ENCODE assay signal across 21 cellular contexts in the genomic region with DNA sequence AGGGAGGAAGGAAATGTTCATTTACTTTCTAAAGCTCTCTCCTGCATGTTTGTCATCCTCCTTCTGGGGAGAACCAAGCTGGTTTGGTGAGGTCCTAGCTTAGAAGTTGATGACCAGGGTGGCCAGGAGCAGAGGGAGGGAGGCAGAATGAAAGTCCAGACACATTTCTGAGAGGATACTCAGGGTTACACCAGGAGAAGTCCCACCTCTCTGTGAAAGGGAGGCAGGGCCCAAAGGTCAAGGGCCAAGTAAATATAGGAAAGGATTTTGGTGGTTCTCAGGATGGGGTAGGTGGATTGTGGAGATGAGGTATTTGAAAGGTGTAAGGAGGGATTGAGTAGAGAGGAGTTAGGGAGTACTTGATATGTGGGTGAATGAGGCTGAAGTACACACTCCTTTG. TPM values are rescaled to one million over a fixed set of nuclear protein-coding genes. Genes with fewer than 3 reads are reported as not detected.
A peak's percentile ranks its signal among the peaks of the same experiment; 100 is the strongest.
DNase-seq lines count a peak whose midpoint lies in the region; ATAC-seq, FAIRE-seq and TF ChIP-seq lines count a peak whose summit lies in the region.
"Had no signal": no experiment of that assay in that cellular context is flagged by ENCODE, and none has a peak within 500 bp of the region (broad histone marks: within the 10 kb centered on the region; RNA-seq: fewer than 3 reads in every experiment).

No MANE protein-coding gene starts in this region.

- H2AK5ac ChIP-seq in H1 (ENCODE audit: low read depth, low read length) = no peak overlapping the region

- CTCF ChIA-PET in HepG2 (lab: Yijun Ruan, JAX; ENCODE audit: low intra/inter-chr PET ratio, low total read pairs) (no interaction called here), PC-9 (lab: Charles Lee) (no interaction called here), H1 (lab: Charles Lee; ENCODE audit: partially characterized antibody) (interaction anchor here (0.9 to 1.4 kb wide), 2 partner anchors 57 to 117 kb away, joined by 3 to 4 read pairs; no protein-coding TSS in a partner anchor)

- POLR2A ChIA-PET in HepG2 (lab: Yijun Ruan, JAX) (no interaction called here), PC-9 (lab: Charles Lee; ENCODE audit: unreplicated experiment) (no interaction called here), H1 (lab: Charles Lee; ENCODE audit: partially characterized antibody) (no interaction called here)

- BruUV-seq in HepG2 (replicated peaks; lab: Mats Ljungman, UMichigan) (no TSS peak), PC-9 (replicated peaks; lab: Mats Ljungman, UMichigan) (no TSS peak)

- TF ChIP-seq RAD21 in HepG2 (CRISPR knock-in tag; IDR thresholded peaks at IDR 0.05) = no peak
- no peak for TF ChIP-seq RAD21 in H1 (IDR thresholded peaks at IDR 0.05 in 1 of 2, conservative IDR thresholded peaks at IDR 0.05 in 1 of 2; ENCODE audit: low read depth in 2 of 2, low read length in 2 of 2)

- no peak overlapping the region for H3K9ac ChIP-seq in HepG2 (ENCODE audit: insufficient read depth, low read depth, low read length)
- no peak overlapping the region for H3K9ac ChIP-seq in H1 (replicated peaks in 1 of 4; ENCODE audit: extremely low read depth in 1 of 4, low read depth in 3 of 4, low read length in 3 of 4)
- H3K9ac ChIP-seq: BLaER1 treated with 17β-estradiol and CSF1 and Interleukin-3, amounts not matched to agents 10 nM and 100 nM had no signal

- no peak overlapping the region for H4K91ac ChIP-seq in H1 (replicated peaks; ENCODE audit: insufficient read length, low read length)

- no peaks in the 10 kb centered on the region for H3K9me2 ChIP-seq in PC-9 (ENCODE audit: insufficient read depth)

- ATAC-seq in HepG2 (peak; percentile 58), right lobe of liver (no peak)
- ATAC-seq: CD8-positive, alpha-beta T cell had no signal

- DNase-seq in HepG2 (ENCODE audit: low spot score) (no peak), right lobe of liver (no peak), PC-9 (no peak), H1 (ENCODE audit: low read depth in 1 of 2, low spot score in 2 of 2) (no peak), ascending aorta (ENCODE audit: low spot score in 2 of 2) (no peak)
- no peak for DNase-seq in activated CD8-positive, alpha-beta memory T cell treated with anti-CD3 and anti-CD28 coated beads for 24 hours
- DNase-seq: AML-193; Caco-2; CD4-positive, alpha-beta T cell; CD8-positive, alpha-beta T cell; DMS79 treated with DMSO at 0.1 percent for 48 hours; GF-D8 had no signal

- no peak overlapping the region for H4K8ac ChIP-seq in H1 (ENCODE audit: extremely low read depth, insufficient read depth, low read length)

- H3K14ac ChIP-seq in H1 (ENCODE audit: insufficient read length) = no peak overlapping the region

- no peak overlapping the region for H2AFZ ChIP-seq in HepG2 (ENCODE audit: low read length)
- H2AFZ ChIP-seq in PC-9 = peak overlapping the region; percentile 56; the same call in 1 of the 2 replicates
- H2AFZ ChIP-seq in H1 (ENCODE audit: low read length) = 0 out of 2 replicates have a peak overlapping the region, but pooled peaks have one; percentile 3

- H3K27me3 ChIP-seq in HepG2 (ENCODE audit: control insufficient read depth in 1 of 2, insufficient read depth in 2 of 2, low read length in 2 of 2) = peaks cover 0 to 5% of the 10 kb centered on the region in 2 experiments; a peak in 1 of 5 replicates
- no peaks in the 10 kb centered on the region for H3K27me3 ChIP-seq in right lobe of liver
- no peaks in the 10 kb centered on the region for H3K27me3 ChIP-seq in PC-9 (ENCODE audit: insufficient read depth, low read depth)
- no peaks in the 10 kb centered on the region for H3K27me3 ChIP-seq in H1 (replicated peaks in 1 of 4; ENCODE audit: control insufficient read depth in 3 of 4, extremely low read depth in 1 of 4, insufficient read depth in 3 of 4, low read length in 3 of 4)
- H3K27me3 ChIP-seq in ascending aorta = no peaks in the 10 kb centered on the region
- H3K27me3 ChIP-seq: BLaER1 treated with 17β-estradiol and CSF1 and Interleukin-3, amounts not matched to agents 10 nM and 100 nM had no signal

- no peak for FAIRE-seq in HepG2 (lab: Jason Lieb, UNC)
- FAIRE-seq in H1 (lab: Jason Lieb, UNC) = no peak
- FAIRE-seq: A549, D721Med, G401.6, GM12878, GM12892, GM18507 had no signal

- no peaks in the 10 kb centered on the region for H3K23me2 ChIP-seq in H1 (ENCODE audit: low read depth, low read length)

- intact Hi-C loops in HepG2 (cut with micrococcal nuclease; ENCODE audit: unreplicated experiment) = no loop called here
- intact Hi-C loops in right lobe of liver (cut with DNase I) = no loop called here
- intact Hi-C loops in PC-9 (cut with micrococcal nuclease; ENCODE audit: unreplicated experiment) = no loop called here
- intact Hi-C loops in ascending aorta (cut with DNase I) = no loop called here

- no peak overlapping the region for H4K5ac ChIP-seq in H1 (ENCODE audit: insufficient read length, low read depth, low read length)

- H2BK120ac ChIP-seq in H1 (replicated peaks; ENCODE audit: low read depth, low read length) = no peak overlapping the region

- H2BK15ac ChIP-seq in H1 (ENCODE audit: low read length) = no peak overlapping the region

- no peak overlapping the region for H3K23ac ChIP-seq in H1 (ENCODE audit: insufficient read length)

- H3K9me3 ChIP-seq in HepG2 (ENCODE audit: low read length) = no peaks in the 10 kb centered on the region
- no peaks in the 10 kb centered on the region for H3K9me3 ChIP-seq in right lobe of liver
- H3K9me3 ChIP-seq in PC-9 (ENCODE audit: insufficient read depth, low read depth) = no peaks in the 10 kb centered on the region
- H3K9me3 ChIP-seq in H1 (ENCODE audit: insufficient read depth in 2 of 2, low read depth in 1 of 2, low read length in 1 of 2) = no peaks in the 10 kb centered on the region
- no peaks in the 10 kb centered on the region for H3K9me3 ChIP-seq in ascending aorta
- H3K9me3 ChIP-seq: A549 had no signal

- H3K18ac ChIP-seq in H1 (ENCODE audit: extremely low read depth, low read length) = no peak overlapping the region

- TF ChIP-seq EP300 in HepG2 (IDR thresholded peaks at IDR 0.05; ENCODE audit: low read depth in 2 of 2, low read length in 2 of 2) = no peak
- no peak for TF ChIP-seq EP300 in HepG2 (CRISPR knock-in tag; IDR thresholded peaks at IDR 0.05; ENCODE audit: borderline replicate concordance)
- no peak for TF ChIP-seq EP300 in H1 (IDR thresholded peaks at IDR 0.05; ENCODE audit: borderline replicate concordance in 1 of 2, low read depth in 2 of 2, low read length in 2 of 2)

- no peak overlapping the region for H3K56ac ChIP-seq in H1 (replicated peaks; ENCODE audit: insufficient read length, low read depth, low read length)

- in situ Hi-C loops in HepG2 (cut with HindIII; ENCODE audit: extremely low pct_ligation_motif_present, low pct_unique_long_range_greater_than_20kb) = no loop called here

- H3K4me3 ChIP-seq in HepG2 (replicated peaks in 1 of 3; ENCODE audit: insufficient read depth in 1 of 3, low read depth in 2 of 3, low read length in 3 of 3) (no peak overlapping the region), right lobe of liver (no peak overlapping the region), PC-9 (no peak overlapping the region), H1 (ENCODE audit: extremely low read depth in 1 of 4, insufficient read depth in 2 of 4, low read depth in 3 of 4, low read length in 4 of 4) (no peak overlapping the region), ascending aorta (no peak overlapping the region)
- H3K4me3 ChIP-seq: A549; BLaER1 treated with 17β-estradiol and CSF1 and Interleukin-3, amounts not matched to agents 10 nM and 100 nM; GM12878 had no signal

- no peaks in the 10 kb centered on the region for H3K79me1 ChIP-seq in H1 (ENCODE audit: low read depth, low read length)

- H3K4me1 ChIP-seq in HepG2 (ENCODE audit: insufficient read depth, low read length) (peaks cover 11% of the 10 kb centered on the region), right lobe of liver (no peaks in the 10 kb centered on the region), PC-9 (replicated peaks; ENCODE audit: insufficient read depth) (no peaks in the 10 kb centered on the region; the same call in 1 of the 2 replicates), H1 (replicated peaks in 1 of 4; ENCODE audit: control insufficient read depth in 3 of 4, insufficient read depth in 4 of 4, low read length in 3 of 4) (no peaks in the 10 kb centered on the region), ascending aorta (no peaks in the 10 kb centered on the region)
- H3K4me1 ChIP-seq: A549; BLaER1 treated with 17β-estradiol and CSF1 and Interleukin-3, amounts not matched to agents 10 nM and 100 nM had no signal

- H4K20me1 ChIP-seq in HepG2 (ENCODE audit: insufficient read depth, low read length) (no peaks in the 10 kb centered on the region), PC-9 (ENCODE audit: insufficient read depth) (no peaks in the 10 kb centered on the region; the same call in 1 of the 2 replicates), H1 (replicated peaks in 1 of 2; ENCODE audit: control insufficient read depth in 1 of 2, insufficient read depth in 2 of 2, low read length in 2 of 2) (no peaks in the 10 kb centered on the region)
- H4K20me1 ChIP-seq: BLaER1 treated with 17β-estradiol and CSF1 and Interleukin-3, amounts not matched to agents 10 nM and 100 nM had no signal

- no peaks in the 10 kb centered on the region for H3K79me2 ChIP-seq in HepG2 (ENCODE audit: insufficient read depth, low read length)
- H3K79me2 ChIP-seq in PC-9 (ENCODE audit: low read depth) = no peaks in the 10 kb centered on the region
- H3K79me2 ChIP-seq in H1 (ENCODE audit: control insufficient read depth in 1 of 2, insufficient read depth in 2 of 2, low read length in 2 of 2) = no peaks in the 10 kb centered on the region

- H3K36me3 ChIP-seq in HepG2 (replicated peaks in 1 of 2; ENCODE audit: control insufficient read depth in 1 of 2, insufficient read depth in 2 of 2, low read length in 2 of 2) = no peaks in the 10 kb centered on the region
- H3K36me3 ChIP-seq in right lobe of liver = no peaks in the 10 kb centered on the region
- H3K36me3 ChIP-seq in PC-9 (ENCODE audit: low read depth) = no peaks in the 10 kb centered on the region
- no peaks in the 10 kb centered on the region for H3K36me3 ChIP-seq in H1 (ENCODE audit: control insufficient read depth in 2 of 4, insufficient read depth in 4 of 4, low read length in 3 of 4)
- H3K36me3 ChIP-seq in ascending aorta = no peaks in the 10 kb centered on the region
- H3K36me3 ChIP-seq: BLaER1 treated with 17β-estradiol and CSF1 and Interleukin-3, amounts not matched to agents 10 nM and 100 nM had no signal

- TF ChIP-seq CTCF in HepG2 (CRISPR knock-in tag; IDR thresholded peaks at IDR 0.05) (no peak), right lobe of liver (IDR thresholded peaks at IDR 0.05) (no peak), PC-9 (conservative IDR thresholded peaks at IDR 0.05) (no peak), H1 (IDR thresholded peaks at IDR 0.05; ENCODE audit: control extremely low read depth in 1 of 3, insufficient read depth in 1 of 3, low read depth in 1 of 3, low read length in 3 of 3) (no peak), ascending aorta (IDR thresholded peaks at IDR 0.05) (no peak)

- no peak overlapping the region for H2BK5ac ChIP-seq in H1 (ENCODE audit: low read depth, low read length)

- TF ChIP-seq POLR2A in HepG2 (IDR thresholded peaks at IDR 0.05; ENCODE audit: insufficient read depth in 1 of 2, low read depth in 2 of 2, low read length in 2 of 2) (no peak), right lobe of liver (IDR thresholded peaks at IDR 0.05) (no peak), H1 (IDR thresholded peaks at IDR 0.05; ENCODE audit: control extremely low read depth in 1 of 2, low read depth in 2 of 2, low read length in 2 of 2) (no peak)

- H2BK20ac ChIP-seq in H1 (ENCODE audit: low read length) = no peak overlapping the region

- no peak overlapping the region for H2BK12ac ChIP-seq in H1 (ENCODE audit: low read depth, low read length)

- no peaks in the 10 kb centered on the region for H3F3A ChIP-seq in PC-9 (ENCODE audit: insufficient read depth, low read depth)

- H3K4ac ChIP-seq in H1 (replicated peaks; ENCODE audit: insufficient read length, low read depth, low read length) = peak overlapping the region; percentile 41

- no peak overlapping the region for H3K27ac ChIP-seq in HepG2 (ENCODE audit: extremely low read length, insufficient read depth, low read length)
- H3K27ac ChIP-seq in right lobe of liver = no peak overlapping the region
- no peak overlapping the region for H3K27ac ChIP-seq in PC-9
- no peak overlapping the region for H3K27ac ChIP-seq in H1 (ENCODE audit: low read depth, low read length)
- no peak overlapping the region for H3K27ac ChIP-seq in ascending aorta
- H3K27ac ChIP-seq: 22Rv1; A549; BLaER1 treated with 17β-estradiol and CSF1 and Interleukin-3, amounts not matched to agents 10 nM and 100 nM; C4-2B had no signal

- H3K4me2 ChIP-seq in HepG2 (ENCODE audit: low read depth, low read length) = no peak overlapping the region
- peak overlapping the region; percentile 37; the same call in 1 of the 2 replicates for H3K4me2 ChIP-seq in PC-9
- no peak overlapping the region for H3K4me2 ChIP-seq in H1 (ENCODE audit: insufficient read depth in 1 of 2, low read depth in 2 of 2, low read length in 2 of 2)
- H3K4me2 ChIP-seq: A549; BLaER1 treated with 17β-estradiol and CSF1 and Interleukin-3, amounts not matched to agents 10 nM and 100 nM had no signal

RNA-seq across cellular contexts. Expression of gene FBXO11, which starts 58.0 kb away (rescaled TPM):
- total RNA-seq in HepG2 (2016; rRNA removed; fragmentation: Illumina TruSeq; extraction: Trizol) (27.9 and 41.0 TPM in 2 replicates), right lobe of liver (10 to 100 TPM; 15.2 to 28.7 (median 24.0) TPM), PC-9 (2021) (49.3 and 49.4 TPM in 2 replicates), ascending aorta (15.1 TPM)
- 11.5 and 14.6 TPM in 2 replicates for total RNA-seq in HepG2 (2016; cell fraction: cytosol; rRNA removed; fragmentation: Illumina TruSeq; extraction: Trizol; ENCODE audit: low read depth)
- total RNA-seq in HepG2 (2016; cell fraction: insoluble cytoplasmic fraction; rRNA removed; fragmentation: Illumina TruSeq; extraction: Trizol) = 26.7 and 46.3 TPM in 2 replicates
- total RNA-seq in HepG2 (2016; cell fraction: membrane; rRNA removed; fragmentation: Illumina TruSeq; extraction: Trizol) = 18.4 and 18.5 TPM in 2 replicates
- 42.0 and 47.7 TPM in 2 replicates for total RNA-seq in HepG2 (2016; cell fraction: nucleus; rRNA removed; fragmentation: Illumina TruSeq; extraction: Trizol)
- polyA plus RNA-seq in HepG2 (2011; rRNA removed) (47.6 and 52.7 TPM in 2 replicates), H1 (2011; rRNA removed) (15.6 and 21.7 TPM in 2 replicates)
- 17.2 and 22.5 TPM in 2 replicates for polyA plus RNA-seq in HepG2 (2011; cell fraction: cytosol; rRNA removed)
- polyA plus RNA-seq in HepG2 (2011; cell fraction: nucleus; rRNA removed) = 62.5 and 68.1 TPM in 2 replicates
- polyA plus RNA-seq in HepG2 (2012) = 36.4 and 47.4 TPM in 2 replicates
- polyA plus RNA-seq in HepG2 (2016; cell fraction: cytosol; fragmentation: Illumina TruSeq; extraction: Trizol; ENCODE audit: low read depth) = 1.2 and 1.3 TPM in 2 replicates
- polyA plus RNA-seq in HepG2 (2016; cell fraction: insoluble cytoplasmic fraction; fragmentation: Illumina TruSeq; extraction: Trizol; ENCODE audit: low read depth) = 37.9 and 39.3 TPM in 2 replicates
- polyA plus RNA-seq in HepG2 (2016; cell fraction: membrane; fragmentation: Illumina TruSeq; extraction: Trizol; ENCODE audit: low read depth) = 5.1 and 5.5 TPM in 2 replicates
- polyA plus RNA-seq in HepG2 (2016; cell fraction: nucleus; fragmentation: Illumina TruSeq; extraction: Trizol; ENCODE audit: insufficient read depth, low read depth) = 65.5 and 73.4 TPM in 2 replicates
- polyA minus RNA-seq in HepG2 (2011; rRNA and poly(A)+ RNA removed; ENCODE audit: low replicate concordance) = 33.4 and 36.4 TPM in 2 replicates
- 34.6 and 36.1 TPM in 2 replicates for polyA minus RNA-seq in HepG2 (2011; cell fraction: cytosol; rRNA and poly(A)+ RNA removed)
- polyA minus RNA-seq in HepG2 (2011; cell fraction: nucleus; rRNA and poly(A)+ RNA removed) = 84.1 and 86.4 TPM in 2 replicates
- total RNA-seq in H1 (2021; fragmentation: NEBNext Ultra II Directional; extraction: Animal tissue kit (Norgen Biotek cat#: 25700)) = 54.6 and 57.3 TPM in 2 replicates
- polyA plus RNA-seq in H1 (2011; cell fraction: cytosol; rRNA removed) = 20.3 TPM
- 36.0 TPM for polyA plus RNA-seq in H1 (2011; cell fraction: nucleus; rRNA removed)
- polyA plus RNA-seq in H1 (2012, experiment 1 of 2) = 16.6 to 35.1 TPM (median 21.7 TPM) in 4 replicates
- polyA plus RNA-seq in H1 (2012, experiment 2 of 2) = 3.5 TPM
- polyA plus RNA-seq in H1 (2013, experiment 1 of 2) = 25.6 TPM
- 24.5 TPM for polyA plus RNA-seq in H1 (2013, experiment 2 of 2)
- polyA minus RNA-seq in H1 (2011; rRNA and poly(A)+ RNA removed) = 48.5 and 85.1 TPM in 2 replicates
- polyA minus RNA-seq in H1 (2011; cell fraction: cytosol; rRNA and poly(A)+ RNA removed) = 28.0 TPM
- 48.1 TPM for polyA minus RNA-seq in H1 (2011; cell fraction: nucleus; rRNA and poly(A)+ RNA removed)
